26 cellular contexts compared by ENCODE assay signal in genomic region chr1:243806310-243806709, GRCh38.
"Had no signal": no experiment of that assay in that cellular context is flagged by ENCODE, and none has a peak within 500 bp of the region (broad histone marks: within the 10 kb centered on the region; RNA-seq: fewer than 3 reads in every experiment).

No MANE protein-coding gene starts in this region.

- H3K27ac ChIP-seq: brain microvascular endothelial cell, gastrocnemius medialis, left ventricle myocardium inferior, pancreas, prostate gland, skin epidermis, thoracic aorta, VCaP had no signal

- H3K9me3 Mint-ChIP-seq: activated CD4-positive, alpha-beta memory T cell treated with anti-CD3 and anti-CD28 coated beads, Interleukin-2, amount 10 ng/mL, durations not matched to agents 7 days and 5 days; effector memory CD8-positive, alpha-beta T cell had no signal

- H3K27me3 Mint-ChIP-seq: activated CD4-positive, alpha-beta memory T cell treated with anti-CD3 and anti-CD28 coated beads, Interleukin-2, amount 10 ng/mL, durations not matched to agents 7 days and 5 days; effector memory CD8-positive, alpha-beta T cell; stimulated activated naive CD8-positive, alpha-beta T cell treated with anti-CD3 and anti-CD28 coated beads, Interleukin-15, Interleukin-2, amounts not matched to agents 100 ng/mL and 50 ng/mL, for 24 hours had no signal

- H3K4me3 ChIP-seq: gastrocnemius medialis, left ventricle myocardium inferior, lung, pancreas, prostate gland, skin epidermis, thoracic aorta had no signal

- DNase-seq: activated CD4-positive, alpha-beta memory T cell treated with anti-CD3 and anti-CD28 coated beads, Interleukin-2, amount 10 ng/mL, durations not matched to agents 7 days and 5 days; activated CD4-positive, alpha-beta T cell treated with anti-CD3 and anti-CD28 coated beads for 48 hours; activated effector memory CD4-positive, alpha-beta T cell treated with anti-CD3 and anti-CD28 coated beads, Interleukin-2, amount 50 U/mL, for 16 hours; activated naive CD4-positive, alpha-beta T cell treated with anti-CD3 and anti-CD28 coated beads, Interleukin-2, amount 50 U/mL, for 16 hours; brain microvascular endothelial cell; cortex of kidney; effector memory CD8-positive, alpha-beta T cell; erythroblast; gastrocnemius medialis; glutamatergic neuron; islet precursor cell; left ventricle myocardium inferior; mesendoderm; pancreas; retina; stimulated activated CD4-positive, alpha-beta T cell treated with anti-CD3 and anti-CD28 coated beads, Interleukin-12 subunit alpha, Interleukin-12 subunit beta, amount 100 ng/mL, for 4 hours; stimulated activated CD4-positive, alpha-beta T cell treated with anti-CD3 and anti-CD28 coated beads, Interleukin-4, amount 100 ng/mL, for 1 hour; T-helper 9 cell; trophoblast cell had no signal

- H3K27me3 ChIP-seq: brain microvascular endothelial cell, gastrocnemius medialis, pancreas had no signal

- H3K36me3 ChIP-seq: brain microvascular endothelial cell, gastrocnemius medialis, left ventricle myocardium inferior, pancreas, prostate gland, thoracic aorta had no signal

- H3K27ac Mint-ChIP-seq: activated CD4-positive, alpha-beta memory T cell treated with anti-CD3 and anti-CD28 coated beads, Interleukin-2, amount 10 ng/mL, durations not matched to agents 7 days and 5 days; stimulated activated naive CD8-positive, alpha-beta T cell treated with anti-CD3 and anti-CD28 coated beads, Interleukin-15, Interleukin-2, amounts not matched to agents 100 ng/mL and 50 ng/mL, for 24 hours had no signal

- ATAC-seq: effector memory CD8-positive, alpha-beta T cell; gastrocnemius medialis; pancreas; sciatic nerve had no signal

- H3K9me3 ChIP-seq: gastrocnemius medialis, pancreas, prostate gland, thoracic aorta had no signal

- H3K4me3 Mint-ChIP-seq: activated CD4-positive, alpha-beta memory T cell treated with anti-CD3 and anti-CD28 coated beads, Interleukin-2, amount 10 ng/mL, durations not matched to agents 7 days and 5 days; stimulated activated naive CD8-positive, alpha-beta T cell treated with anti-CD3 and anti-CD28 coated beads, Interleukin-15, Interleukin-2, amounts not matched to agents 100 ng/mL and 50 ng/mL, for 24 hours had no signal

- H3K4me1 ChIP-seq: gastrocnemius medialis, left ventricle myocardium inferior, pancreas, prostate gland had no signal
